ENCODE assay signal across 19 cellular contexts in the genomic region with DNA sequence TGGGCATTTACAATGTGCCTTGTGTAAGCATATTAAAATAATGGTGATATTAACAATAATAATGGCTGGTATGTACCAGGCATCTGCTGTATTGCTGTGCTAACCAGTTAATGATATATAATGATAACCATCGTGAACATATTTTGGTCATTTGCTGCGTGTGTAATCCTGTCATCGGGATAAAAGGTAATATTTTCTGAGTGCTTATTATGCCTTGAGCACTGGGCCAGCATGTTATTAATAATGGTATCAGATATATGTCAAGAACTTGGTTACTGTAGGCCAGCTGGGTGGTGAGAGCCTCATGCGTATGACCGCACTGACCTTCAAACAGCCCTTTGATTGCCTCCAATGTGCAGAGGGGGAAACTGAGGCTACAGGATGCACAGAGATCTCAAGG. TPM values are rescaled to one million over a fixed set of nuclear protein-coding genes. Genes with fewer than 3 reads are reported as not detected.
DNase-seq lines count a peak whose midpoint lies in the region; ATAC-seq and TF ChIP-seq lines count a peak whose summit lies in the region.
"Had no signal": no experiment of that assay in that cellular context is flagged by ENCODE, and none has a peak within 500 bp of the region (broad histone marks: within the 10 kb centered on the region; RNA-seq: fewer than 3 reads in every experiment).

No MANE protein-coding gene starts in this region.

- no peak overlapping the region for H2BK5ac ChIP-seq in IMR-90 (ENCODE audit: low read depth, low read length, poor library complexity, severe bottlenecking)

- no peak overlapping the region for H4K8ac ChIP-seq in IMR-90 (ENCODE audit: low read depth in 2 of 2, low read length in 2 of 2)

- BruUV-seq in IMR-90 (replicated peaks; lab: Mats Ljungman, UMichigan), result no TSS peak

- H3K36me3 ChIP-seq in IMR-90 (ENCODE audit: control insufficient read depth, insufficient read depth, low read length) (no peaks in the 10 kb centered on the region), osteoblast (ENCODE audit: insufficient read depth, low read length) (no peaks in the 10 kb centered on the region)
- H3K36me3 ChIP-seq: BLaER1 had no signal

- H4K5ac ChIP-seq in IMR-90 (ENCODE audit: low read depth, low read length), result no peak overlapping the region

- H3K56ac ChIP-seq in IMR-90 (ENCODE audit: extremely low read depth, insufficient read depth, low read length), result no peak overlapping the region

- intact Hi-C loops in IMR-90 (cut with micrococcal nuclease), result no loop called here

- H3K27ac ChIP-seq in IMR-90 (ENCODE audit: insufficient read depth, low read length) (no peak overlapping the region), osteoblast (ENCODE audit: low read depth, low read length) (no peak overlapping the region)
- H3K27ac ChIP-seq: BLaER1, C4-2B, GM23248 had no signal

- H3K27me3 ChIP-seq in IMR-90 (ENCODE audit: control insufficient read depth, insufficient read depth, low read length), result peaks cover 3% of the 10 kb centered on the region; the same call in 1 of the 2 replicates
- H3K27me3 ChIP-seq in osteoblast (ENCODE audit: insufficient read depth, low read length), result peaks cover 3% of the 10 kb centered on the region
- H3K27me3 ChIP-seq: BLaER1 had no signal

- H4K20me1 ChIP-seq in IMR-90 (ENCODE audit: insufficient read depth, low read length) (no peaks in the 10 kb centered on the region), osteoblast (ENCODE audit: insufficient read depth, low read length) (no peaks in the 10 kb centered on the region)
- H4K20me1 ChIP-seq: BLaER1 had no signal

- no peak overlapping the region for H3K18ac ChIP-seq in IMR-90 (ENCODE audit: low read depth, low read length)

- no peaks in the 10 kb centered on the region for H3K79me2 ChIP-seq in osteoblast (ENCODE audit: insufficient read depth, low read length)

- no peak overlapping the region for H3K23ac ChIP-seq in IMR-90 (ENCODE audit: low read depth, low read length)

- no peak overlapping the region for H2BK120ac ChIP-seq in IMR-90 (ENCODE audit: low read depth, low read length)

- H3K9me1 ChIP-seq in IMR-90 (ENCODE audit: insufficient read depth, low read length), result no peaks in the 10 kb centered on the region

- TF ChIP-seq POLR2A in IMR-90 (IDR thresholded peaks at IDR 0.05; ENCODE audit: low read depth, low read length), result no peak

- CTCF ChIA-PET in IMR-90 (lab: Yijun Ruan, JAX), result no interaction called here

- H3K4ac ChIP-seq in IMR-90 (ENCODE audit: low read depth, low read length), result no peak overlapping the region

- H2BK15ac ChIP-seq in IMR-90 (ENCODE audit: low read depth, low read length), result no peak overlapping the region

- no peak overlapping the region for H3K14ac ChIP-seq in IMR-90 (replicated peaks; ENCODE audit: low read depth, low read length)

- H3K4me3 ChIP-seq in IMR-90 (ENCODE audit: insufficient read depth, low read depth, low read length), result no peak overlapping the region
- no peak overlapping the region for H3K4me3 ChIP-seq in osteoblast (ENCODE audit: insufficient read depth, low read length)
- H3K4me3 ChIP-seq: BLaER1, GM23248 had no signal

- H3K4me2 ChIP-seq in IMR-90 (ENCODE audit: low read depth, low read length), result no peak overlapping the region
- no peak overlapping the region for H3K4me2 ChIP-seq in osteoblast (ENCODE audit: insufficient read depth, low read length)
- H3K4me2 ChIP-seq: BLaER1 had no signal

- ATAC-seq in IMR-90 (ENCODE audit: low read depth), result no peak
- ATAC-seq in GM18873 (IDR thresholded peaks at IDR 0.05; ENCODE audit: low FRiP score, unreplicated experiment), result no peak
- ATAC-seq in GM18520 (IDR thresholded peaks at IDR 0.05; ENCODE audit: unreplicated experiment), result no peak
- ATAC-seq in GM19395 (IDR thresholded peaks at IDR 0.05; ENCODE audit: unreplicated experiment), result no peak
- ATAC-seq: CD8-positive, alpha-beta T cell had no signal

- H3K79me1 ChIP-seq in IMR-90 (ENCODE audit: low read depth in 1 of 2, low read length in 2 of 2), result no peaks in the 10 kb centered on the region

- DNase-seq in IMR-90 (no peak), NCI-H2227 (lab: John Stamatoyannopoulos, UW; ENCODE audit: unreplicated experiment) (peak; percentile 57), osteoblast (ENCODE audit: insufficient read length, low spot score, missing footprints) (peak; percentile 32)
- DNase-seq: Caco-2; CD4-positive, CD25-positive, alpha-beta regulatory T cell; CD8-positive, alpha-beta T cell; DMS153; DND-41; GM23248; H7; HCEC 1CT had no signal

- TF ChIP-seq CTCF in IMR-90 (conservative IDR thresholded peaks at IDR 0.05; ENCODE audit: low read depth, low read length) (no peak), osteoblast (IDR thresholded peaks at IDR 0.05; ENCODE audit: extremely low read depth, low read depth, low read length) (no peak)

- H3K4me1 ChIP-seq in IMR-90 (ENCODE audit: control insufficient read depth, insufficient read depth, low read length) (no peaks in the 10 kb centered on the region), osteoblast (ENCODE audit: insufficient read depth, low read length) (no peaks in the 10 kb centered on the region)

- in situ Hi-C loops in IMR-90 (cut with MboI; ENCODE audit: low sequenced_read_pairs), result no loop called here

- H2AK9ac ChIP-seq in IMR-90 (replicated peaks; ENCODE audit: low read depth, low read length, poor library complexity), result no peak overlapping the region

- 93% methylated on average over 3 of the region's 5 CpGs; no CpG with 5 or more reads in 1 of the 2 experiments for WGBS in IMR-90 (ENCODE audit: extremely low coverage in 2 of 2, insufficient read length in 1 of 2), 2 experiments

- peak overlapping the region; percentile 32 for H2AFZ ChIP-seq in IMR-90 (replicated peaks; ENCODE audit: low read length, poor library complexity)
- no peak overlapping the region for H2AFZ ChIP-seq in osteoblast (ENCODE audit: low read length)
- H2AFZ ChIP-seq: GM23248 had no signal

- H2BK20ac ChIP-seq in IMR-90 (ENCODE audit: low read depth, low read length), result no peak overlapping the region

- no peak overlapping the region for H4K91ac ChIP-seq in IMR-90 (ENCODE audit: insufficient read depth, low read depth, low read length)

- dilution Hi-C loops in IMR-90 (cut with HindIII; ENCODE audit: low sequenced_read_pairs, unreplicated experiment), result no loop called here

- no peak overlapping the region for H3K9ac ChIP-seq in IMR-90 (ENCODE audit: low read depth, low read length)
- H3K9ac ChIP-seq: BLaER1, GM23248 had no signal

- POLR2A ChIA-PET in IMR-90 (lab: Charles Lee; ENCODE audit: unreplicated experiment), result no interaction called here

- H3K9me3 ChIP-seq in IMR-90 (ENCODE audit: control insufficient read depth, insufficient read depth, low read length), result no peaks in the 10 kb centered on the region
- H3K9me3 ChIP-seq in osteoblast (ENCODE audit: low read depth, low read length), result no peaks in the 10 kb centered on the region
- H3K9me3 ChIP-seq: BLaER1, Caco-2 had no signal

- TF ChIP-seq RAD21 in IMR-90 (IDR thresholded peaks at IDR 0.05; ENCODE audit: low read length), result no peak

- no peak overlapping the region for H2AK5ac ChIP-seq in IMR-90 (ENCODE audit: low read depth, low read length)

TF ChIP-seq in IMR-90, 13 proteins besides CTCF, POLR2A, EP300 and RAD21:
- TF ChIP-seq NFE2L2 (IDR thresholded peaks at IDR 0.05; ENCODE audit: low read depth, low read length) (no peak), MAZ (IDR thresholded peaks at IDR 0.05; ENCODE audit: borderline replicate concordance, low read depth, low read length) (no peak), MAFK (IDR thresholded peaks at IDR 0.05; ENCODE audit: low read depth, low read length) (no peak)
TF ChIP-seq in IMR-90: peak in this region for 0.

RNA-seq across cellular contexts. Expression of a gene that starts 22.2 kb away (rescaled TPM):
- not detected in 2 replicates for total RNA-seq in IMR-90 (2012; rRNA removed)
- not detected in 2 replicates for polyA plus RNA-seq in IMR-90 (2012; rRNA removed)
- not detected in 2 replicates for polyA plus RNA-seq in IMR-90 (2012; cell fraction: cytosol; rRNA removed)
- not detected in 2 replicates for polyA plus RNA-seq in IMR-90 (2012; cell fraction: nucleus; rRNA removed; ENCODE audit: low replicate concordance)
- not detected in 2 replicates for total RNA-seq in osteoblast
- total RNA-seq: A673; CD4-positive, CD25-positive, alpha-beta regulatory T cell; CD8-positive, alpha-beta T cell; GM23248; H1; H7 had no signal
- polyA plus RNA-seq: CD4-positive, CD25-positive, alpha-beta regulatory T cell; GM23248 had no signal

RNA-seq across cellular contexts. Expression of a gene that starts 41.4 kb away (rescaled TPM):
- total RNA-seq in IMR-90 (2012; rRNA removed) (not detected in 2 replicates), osteoblast (0.59 and 0.72 TPM in 2 replicates)
- 0.06 and 0.10 TPM in 2 replicates for polyA plus RNA-seq in IMR-90 (2012; rRNA removed)
- 0.05 TPM in 1 of 2 replicates, not detected in the other for polyA plus RNA-seq in IMR-90 (2012; cell fraction: cytosol; rRNA removed)
- polyA plus RNA-seq in IMR-90 (2012; cell fraction: nucleus; rRNA removed; ENCODE audit: low replicate concordance), result 2.3 and 3.5 TPM in 2 replicates
- total RNA-seq: A172, A673 had no signal
- polyA plus RNA-seq: CD4-positive, CD25-positive, alpha-beta regulatory T cell had no signal

RNA-seq across cellular contexts. Expression of a gene that starts 45.2 kb away (rescaled TPM):
- total RNA-seq in IMR-90 (2012; rRNA removed), result 0.18 TPM in 1 of 2 replicates, not detected in the other
- polyA plus RNA-seq in IMR-90 (2012; rRNA removed), result 2.7 and 3.9 TPM in 2 replicates
- 1.0 and 7.5 TPM in 2 replicates for polyA plus RNA-seq in IMR-90 (2012; cell fraction: cytosol; rRNA removed)
- polyA plus RNA-seq in IMR-90 (2012; cell fraction: nucleus; rRNA removed; ENCODE audit: low replicate concordance), result 3.4 and 3.9 TPM in 2 replicates
- total RNA-seq in osteoblast, result not detected in 2 replicates
- total RNA-seq: A172, A673, Caco-2 had no signal

RNA-seq across cellular contexts. Expression of a gene that starts 49.6 kb away (rescaled TPM):
- total RNA-seq in IMR-90 (2012; rRNA removed) (not detected in 2 replicates), osteoblast (not detected in 2 replicates)
- polyA plus RNA-seq in IMR-90 (2012; rRNA removed), result 0.31 and 0.39 TPM in 2 replicates
- polyA plus RNA-seq in IMR-90 (2012; cell fraction: cytosol; rRNA removed), result 0.11 and 2.0 TPM in 2 replicates
- polyA plus RNA-seq in IMR-90 (2012; cell fraction: nucleus; rRNA removed; ENCODE audit: low replicate concordance), result 0.35 and 0.60 TPM in 2 replicates
- total RNA-seq: A172, Caco-2, GM23248 had no signal
- polyA plus RNA-seq: GM23248 had no signal

RNA-seq across cellular contexts. Expression of a gene that starts 51.9 kb away (rescaled TPM):
- not detected in 2 replicates for total RNA-seq in IMR-90 (2012; rRNA removed)
- not detected in 2 replicates for polyA plus RNA-seq in IMR-90 (2012; rRNA removed)
- polyA plus RNA-seq in IMR-90 (2012; cell fraction: cytosol; rRNA removed), result not detected in 2 replicates
- 0.08 TPM in 1 of 2 replicates, not detected in the other for polyA plus RNA-seq in IMR-90 (2012; cell fraction: nucleus; rRNA removed; ENCODE audit: low replicate concordance)
- under 0.01 and 0.29 TPM in 2 replicates for total RNA-seq in osteoblast
- total RNA-seq: A172; A673; CD4-positive, CD25-positive, alpha-beta regulatory T cell; CD8-positive, alpha-beta T cell; GM23248 had no signal
- polyA plus RNA-seq: GM23248 had no signal
